8 cellular contexts compared by ENCODE assay signal in the genomic region with DNA sequence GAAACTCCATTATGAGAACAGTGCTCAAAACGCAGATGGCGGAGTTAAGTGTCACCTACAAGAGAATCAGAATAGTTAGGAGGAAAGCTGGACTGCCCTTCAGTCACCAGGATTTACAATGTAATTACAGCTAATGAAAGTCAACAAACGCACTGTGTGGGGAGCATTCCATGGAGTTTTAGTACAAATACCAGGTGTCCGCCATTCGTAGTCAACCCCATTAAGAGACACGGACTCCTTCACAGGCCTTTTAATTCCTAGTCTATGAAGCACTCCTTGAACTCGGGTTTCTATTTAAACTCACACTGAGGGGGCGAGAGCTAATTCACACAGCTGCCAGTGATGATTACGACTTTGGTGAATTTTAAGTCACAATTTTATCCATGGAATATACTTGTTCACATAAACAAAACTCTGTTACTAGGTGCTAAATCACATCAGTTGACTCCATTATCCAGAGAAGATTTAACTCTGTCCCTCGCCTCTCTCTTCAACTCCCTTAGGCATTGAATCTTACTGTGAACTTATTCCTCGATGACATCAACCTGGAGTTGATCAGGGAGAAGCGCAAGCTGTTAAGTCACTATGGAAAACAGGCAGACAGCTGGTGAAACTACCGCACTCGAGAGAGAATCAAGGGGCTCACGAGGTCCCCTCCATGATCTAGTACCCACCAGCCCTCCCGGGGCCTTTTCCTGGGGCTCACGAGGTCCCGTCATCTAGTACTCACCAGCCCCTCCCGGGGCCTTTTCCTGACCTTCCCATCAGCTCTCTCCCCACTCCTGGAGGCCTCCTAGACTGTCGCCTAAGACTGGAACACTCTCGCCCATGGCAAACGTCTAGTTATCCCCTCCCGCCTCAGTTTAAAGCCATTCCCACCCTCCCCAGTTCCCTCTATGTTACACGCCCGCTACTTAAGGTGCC. TPM values are rescaled to one million over a fixed set of nuclear protein-coding genes. Genes with fewer than 3 reads are reported as not detected.
DNase-seq lines count a peak whose midpoint lies in the region; ATAC-seq and TF ChIP-seq lines count a peak whose summit lies in the region.

No MANE protein-coding gene starts in this region.

- TF ChIP-seq POLR2A in NB4 (IDR thresholded peaks at IDR 0.05; ENCODE audit: extremely low read depth, insufficient read length): no peak

- ATAC-seq in natural killer cell (no peak), GM19463 (IDR thresholded peaks at IDR 0.05; ENCODE audit: unreplicated experiment) (no peak)

- H3K4me1 ChIP-seq in BE2C: no peaks in the 10 kb centered on the region

- H3K27me3 Mint-ChIP-seq in natural killer cell (ENCODE audit: low read depth in 2 of 2): no peaks in the 10 kb centered on the region

- H3K27ac Mint-ChIP-seq in natural killer cell: peak overlapping the region; percentile 85 to 89

- no peaks in the 10 kb centered on the region for H3K9me3 ChIP-seq in BE2C

- H3K27ac ChIP-seq in coronary artery: peak overlapping the region in 1 of 2 donors; percentile 37

- peaks cover 22% of the 10 kb centered on the region for H3K36me3 ChIP-seq in BE2C

- no peaks in the 10 kb centered on the region for H3K36me3 Mint-ChIP-seq in natural killer cell

- TF ChIP-seq CTCF in BE2C (IDR thresholded peaks at IDR 0.05; ENCODE audit: low read depth, low read length): no peak
- TF ChIP-seq CTCF in NB4 (IDR thresholded peaks at IDR 0.05; ENCODE audit: low read depth, low read length): no peak
- TF ChIP-seq CTCF in coronary artery (IDR thresholded peaks at IDR 0.05): no peak
- TF ChIP-seq CTCF in natural killer cell (IDR thresholded peaks at IDR 0.05): no peak

- peak overlapping the region; percentile 88 for H3K4me3 Mint-ChIP-seq in natural killer cell

- H3K4me3 ChIP-seq in BE2C (ENCODE audit: low read depth, low read length) (peak overlapping the region; percentile 93), NB4 (ENCODE audit: low read depth, low read length) (peak overlapping the region; percentile 98), coronary artery (peak overlapping the region; percentile 95)

- no peaks in the 10 kb centered on the region for H3K27me3 ChIP-seq in BE2C

- peaks cover 23 to 28% of the 10 kb centered on the region in 2 donors for H3K4me1 Mint-ChIP-seq in natural killer cell

- intact Hi-C loops in natural killer cell (cut with micrococcal nuclease): no loop called here

- DNase-seq in BE2C (no peak), NB4 (ENCODE audit: low read depth) (no peak), coronary artery (ENCODE audit: low spot score) (no peak), natural killer cell (no peak), NCI-H1105 (lab: John Stamatoyannopoulos, UW) (no peak), NCI-H1436 treated with DMSO at 0.1 percent for 48 hours (lab: John Stamatoyannopoulos, UW) (no peak), Kasumi-1 (lab: John Stamatoyannopoulos, UW) (no peak)

- no peaks in the 10 kb centered on the region for H3K9me3 Mint-ChIP-seq in natural killer cell

RNA-seq across cellular contexts. Expression of gene ZFAND2A, which starts 1.5 kb away (rescaled TPM):
- 103 TPM for polyA plus RNA-seq in BE2C (2012; ENCODE audit: insufficient read depth, insufficient read length, low read depth)
- total RNA-seq in natural killer cell: 100 to 1,000 TPM in 2 of 3 donors, 10 to 100 TPM in 1; 99.1 to 122 (median 106) TPM
